24 cellular contexts compared by ENCODE assay signal in genomic region chr12:58886474-58886873, GRCh38. TPM values are rescaled to one million over a fixed set of nuclear protein-coding genes. Genes with fewer than 3 reads are reported as not detected.
DNase-seq lines count a peak whose midpoint lies in the region; ATAC-seq, FAIRE-seq and TF ChIP-seq lines count a peak whose summit lies in the region.
"Had no signal": no experiment of that assay in that cellular context is flagged by ENCODE, and none has a peak within 500 bp of the region (broad histone marks: within the 10 kb centered on the region; RNA-seq: fewer than 3 reads in every experiment).

No MANE protein-coding gene starts in this region.

- H3K4ac ChIP-seq in IMR-90 (ENCODE audit: low read depth, low read length): no peak overlapping the region

- no peak overlapping the region for H3K14ac ChIP-seq in IMR-90 (replicated peaks; ENCODE audit: low read depth, low read length)

- TF ChIP-seq EP300 in A549 (IDR thresholded peaks at IDR 0.05) (no peak), stomach (IDR thresholded peaks at IDR 0.05) (no peak)

- no peak overlapping the region for H3K27ac ChIP-seq in A549
- H3K27ac ChIP-seq in IMR-90 (ENCODE audit: insufficient read depth, low read length): no peak overlapping the region
- peak overlapping the region in 1 of 5 donors; percentile 2 for H3K27ac ChIP-seq in stomach
- no peak overlapping the region for H3K27ac ChIP-seq in testis
- H3K27ac ChIP-seq: BLaER1 treated with 17β-estradiol and CSF1 and Interleukin-3, amounts not matched to agents 10 nM and 100 nM had no signal

- in situ Hi-C loops in IMR-90 (cut with MboI; ENCODE audit: low sequenced_read_pairs) (loop anchor here (10.0 to 25.0 kb wide), 2 partner anchors 342 to 899 kb away; no protein-coding TSS in a partner anchor), G401 (cut with HindIII; ENCODE audit: low sequenced_read_pairs) (no loop called here)

- CTCF ChIA-PET in A549 (lab: Yijun Ruan, JAX): interaction anchor here (2.7 kb wide), 1 partner anchor 9 kb away, joined by 7 read pairs; no protein-coding TSS in a partner anchor
- CTCF ChIA-PET in IMR-90 (lab: Yijun Ruan, JAX): no interaction called here

- TF ChIP-seq RAD21 in A549 (conservative IDR thresholded peaks at IDR 0.05 in 1 of 2, IDR thresholded peaks at IDR 0.05 in 1 of 2) (no peak), IMR-90 (IDR thresholded peaks at IDR 0.05; ENCODE audit: low read length) (no peak)

- H4K8ac ChIP-seq in IMR-90 (ENCODE audit: low read depth in 2 of 2, low read length in 2 of 2): no peak overlapping the region

- ATAC-seq in A549 (no peak), IMR-90 (ENCODE audit: low read depth) (no peak), omental fat pad (ENCODE audit: low FRiP score) (peak; percentile 41)
- ATAC-seq: HCT116 had no signal

- POLR2A ChIA-PET in A549 (lab: Yijun Ruan, JAX) (no interaction called here), IMR-90 (lab: Charles Lee; ENCODE audit: unreplicated experiment) (no interaction called here)

- no peak overlapping the region for H3K9ac ChIP-seq in IMR-90 (ENCODE audit: low read depth, low read length)
- H3K9ac ChIP-seq: BLaER1 treated with 17β-estradiol and CSF1 and Interleukin-3, amounts not matched to agents 10 nM and 100 nM; SK-N-SH had no signal

- no peaks in the 10 kb centered on the region for H3K9me3 ChIP-seq in A549
- H3K9me3 ChIP-seq in IMR-90 (ENCODE audit: control insufficient read depth, insufficient read depth, low read length): no peaks in the 10 kb centered on the region
- H3K9me3 ChIP-seq in stomach: no peaks in the 10 kb centered on the region
- H3K9me3 ChIP-seq in testis: no peaks in the 10 kb centered on the region
- H3K9me3 ChIP-seq: BLaER1 treated with 17β-estradiol and CSF1 and Interleukin-3, amounts not matched to agents 10 nM and 100 nM; SK-N-SH had no signal

- H3K36me3 ChIP-seq in IMR-90 (ENCODE audit: control insufficient read depth, insufficient read depth, low read length) (peaks cover 41% of the 10 kb centered on the region), stomach (peaks cover 31 to 88% (median 85%) of the 10 kb centered on the region in 4 donors), testis (ENCODE audit: low read depth, missing control alignments) (no peaks in the 10 kb centered on the region)
- H3K36me3 ChIP-seq: BLaER1 treated with 17β-estradiol and CSF1 and Interleukin-3, amounts not matched to agents 10 nM and 100 nM had no signal

- H3K79me1 ChIP-seq in IMR-90 (ENCODE audit: low read depth in 1 of 2, low read length in 2 of 2): peaks cover 6 to 15% of the 10 kb centered on the region in 2 experiments; a peak in 1 of 4 replicates

- H4K5ac ChIP-seq in IMR-90 (ENCODE audit: low read depth, low read length): no peak overlapping the region

- no peaks in the 10 kb centered on the region for H3K9me3 Mint-ChIP-seq in endothelial cell (ENCODE audit: unreplicated experiment)
- H3K9me3 Mint-ChIP-seq: CD4-positive, alpha-beta T cell had no signal

- H3K56ac ChIP-seq in IMR-90 (ENCODE audit: extremely low read depth, insufficient read depth, low read length): no peak overlapping the region

- no peak for DNase-seq in A549 (ENCODE audit: low read depth in 1 of 2, low spot score in 1 of 2)
- DNase-seq in IMR-90: no peak
- no peak for DNase-seq in endothelial cell (ENCODE audit: low spot score)
- no peak for DNase-seq in omental fat pad (ENCODE audit: low spot score)
- no peak for DNase-seq in G401 (ENCODE audit: low spot score)
- no peak for DNase-seq in stomach
- DNase-seq in testis: no peak
- DNase-seq in hepatic stellate cell (ENCODE audit: low spot score): no peak
- DNase-seq: AML-193; CD4-positive, alpha-beta T cell; GOT3; NCI-H1105; NCI-H1436 treated with DMSO at 0.1 percent for 48 hours; NCI-H187 treated with DMSO at 0.1 percent for 48 hours; NCI-H2171 treated with DMSO at 0.1 percent for 48 hours; NCI-H345; NCI-H510A treated with DMSO at 0.1 percent for 48 hours; SIG-M5; SK-N-SH had no signal

- no peak overlapping the region for H2AK5ac ChIP-seq in IMR-90 (ENCODE audit: low read depth, low read length)

- peaks cover 7% of the 10 kb centered on the region for H3K4me1 Mint-ChIP-seq in endothelial cell (ENCODE audit: unreplicated experiment)

- no peak for FAIRE-seq in A549 (lab: Jason Lieb, UNC)
- FAIRE-seq: A204.1, D721Med, RCC 7860 had no signal

- TF ChIP-seq POLR2A in A549 (IDR thresholded peaks at IDR 0.05; ENCODE audit: low read length) (no peak), IMR-90 (IDR thresholded peaks at IDR 0.05; ENCODE audit: low read depth, low read length) (no peak), stomach (IDR thresholded peaks at IDR 0.05) (no peak), testis (IDR thresholded peaks at IDR 0.05) (no peak)

- H2AFZ ChIP-seq in IMR-90 (replicated peaks; ENCODE audit: low read length, poor library complexity): no peak overlapping the region

- H3K27me3 ChIP-seq in IMR-90 (ENCODE audit: control insufficient read depth, insufficient read depth, low read length): no peaks in the 10 kb centered on the region
- H3K27me3 ChIP-seq in stomach: no peaks in the 10 kb centered on the region
- no peaks in the 10 kb centered on the region for H3K27me3 ChIP-seq in testis
- H3K27me3 ChIP-seq: BLaER1 treated with 17β-estradiol and CSF1 and Interleukin-3, amounts not matched to agents 10 nM and 100 nM had no signal

- H2AK9ac ChIP-seq in IMR-90 (replicated peaks; ENCODE audit: low read depth, low read length, poor library complexity): no peak overlapping the region

- H3K4me2 ChIP-seq in A549: no peak overlapping the region
- no peak overlapping the region for H3K4me2 ChIP-seq in IMR-90 (ENCODE audit: low read depth, low read length)
- H3K4me2 ChIP-seq: SK-N-SH had no signal

- H3K36me3 Mint-ChIP-seq in endothelial cell (ENCODE audit: low read depth, unreplicated experiment): peaks cover 62% of the 10 kb centered on the region

- WGBS in A549 (ENCODE audit: missing lambda C conversion rate): 95% methylated on average over 3 of the region's 3 CpGs
- WGBS in IMR-90 (ENCODE audit: extremely low coverage in 2 of 2, insufficient read length in 1 of 2), 2 experiments: no CpG with 5 or more reads among the region's 3 CpGs
- WGBS in stomach, 5 donors: 86 to 97% (median 95%) methylated on average over 3 of the region's 3 CpGs
- 91 to 99% methylated on average over 3 of the region's 3 CpGs for WGBS in testis, 2 donors

- intact Hi-C loops in IMR-90 (cut with micrococcal nuclease): loop anchor here (10.0 kb wide), 1 partner anchor 472 kb away; no protein-coding TSS in a partner anchor
- intact Hi-C loops in stomach (cut with DNase I; ENCODE audit: low total_unique reads): no loop called here
- intact Hi-C loops in testis (cut with DNase I; ENCODE audit: low total_unique reads): no loop called here

- no peaks in the 10 kb centered on the region for H3K9me1 ChIP-seq in IMR-90 (ENCODE audit: insufficient read depth, low read length)

- H3K4me1 ChIP-seq in A549: no peaks in the 10 kb centered on the region
- H3K4me1 ChIP-seq in IMR-90 (ENCODE audit: control insufficient read depth, insufficient read depth, low read length): peaks cover 2% of the 10 kb centered on the region; the same call in 1 of the 2 replicates
- H3K4me1 ChIP-seq in stomach: peaks cover 0 to 64% (median 25%) of the 10 kb centered on the region in 4 donors
- H3K4me1 ChIP-seq in testis: no peaks in the 10 kb centered on the region

- H3K23ac ChIP-seq in IMR-90 (ENCODE audit: low read depth, low read length): no peak overlapping the region

- no peak overlapping the region for H3K27ac Mint-ChIP-seq in endothelial cell (ENCODE audit: unreplicated experiment)
- H3K27ac Mint-ChIP-seq: CD4-positive, alpha-beta T cell had no signal

- no peaks in the 10 kb centered on the region for H3K27me3 Mint-ChIP-seq in endothelial cell (ENCODE audit: unreplicated experiment)
- H3K27me3 Mint-ChIP-seq: CD4-positive, alpha-beta T cell had no signal

- peak overlapping the region; percentile 6 for H3K4me3 Mint-ChIP-seq in endothelial cell (ENCODE audit: unreplicated experiment)
- H3K4me3 Mint-ChIP-seq: CD4-positive, alpha-beta T cell had no signal

- no peak overlapping the region for H2BK120ac ChIP-seq in IMR-90 (ENCODE audit: low read depth, low read length)

- no peak overlapping the region for H2BK15ac ChIP-seq in IMR-90 (ENCODE audit: low read depth, low read length)

- no peak overlapping the region for H2BK5ac ChIP-seq in IMR-90 (ENCODE audit: low read depth, low read length, poor library complexity, severe bottlenecking)

- no peak overlapping the region for H3K18ac ChIP-seq in IMR-90 (ENCODE audit: low read depth, low read length)

- dilution Hi-C loops in IMR-90 (cut with HindIII; ENCODE audit: low sequenced_read_pairs, unreplicated experiment): no loop called here

- H4K91ac ChIP-seq in IMR-90 (ENCODE audit: insufficient read depth, low read depth, low read length): no peak overlapping the region

- H3K4me3 ChIP-seq in A549 (no peak overlapping the region), IMR-90 (ENCODE audit: insufficient read depth, low read depth, low read length) (no peak overlapping the region), stomach (no peak overlapping the region), testis (no peak overlapping the region)
- H3K4me3 ChIP-seq: BLaER1 treated with 17β-estradiol and CSF1 and Interleukin-3, amounts not matched to agents 10 nM and 100 nM had no signal

- BruUV-seq in IMR-90 (replicated peaks; lab: Mats Ljungman, UMichigan): no TSS peak

- TF ChIP-seq CTCF in A549 (IDR thresholded peaks at IDR 0.05) (no peak), IMR-90 (conservative IDR thresholded peaks at IDR 0.05; ENCODE audit: low read depth, low read length) (no peak), endothelial cell (IDR thresholded peaks at IDR 0.05; ENCODE audit: unreplicated experiment) (no peak), omental fat pad (IDR thresholded peaks at IDR 0.05) (no peak), stomach (IDR thresholded peaks at IDR 0.05) (no peak), testis (IDR thresholded peaks at IDR 0.05) (no peak)

- H2BK20ac ChIP-seq in IMR-90 (ENCODE audit: low read depth, low read length): no peak overlapping the region

- H4K20me1 ChIP-seq in IMR-90 (ENCODE audit: insufficient read depth, low read length): peaks cover 4% of the 10 kb centered on the region; the same call in 1 of the 2 replicates
- H4K20me1 ChIP-seq: BLaER1 treated with 17β-estradiol and CSF1 and Interleukin-3, amounts not matched to agents 10 nM and 100 nM had no signal

RNA-seq across cellular contexts. Expression of gene LRIG3, which starts 33.8 kb away (rescaled TPM):
- polyA plus RNA-seq in A549 (2011; rRNA removed): 15.4 and 16.4 TPM in 2 replicates
- 5.4 and 6.2 TPM in 2 replicates for polyA plus RNA-seq in A549 (2012; cell fraction: cytosol; rRNA removed)
- polyA plus RNA-seq in A549 (2012; cell fraction: nucleus; rRNA removed): 12.0 and 14.9 TPM in 2 replicates
- 3.7 to 4.8 TPM (median 4.0 TPM) in 3 replicates for polyA plus RNA-seq in A549 (2017; fragmentation: RNase III; extraction: RNeasy Plus Mini Kit Qiagen cat#74134 plus additional on column Dnase treatment)
- polyA minus RNA-seq in A549 (2011; rRNA and poly(A)+ RNA removed): 26.6 and 30.6 TPM in 2 replicates
- 63.9 and 71.2 TPM in 2 replicates for total RNA-seq in IMR-90 (2012; rRNA removed)
- polyA plus RNA-seq in IMR-90 (2012; rRNA removed): 23.6 and 26.4 TPM in 2 replicates
- 17.8 and 17.9 TPM in 2 replicates for polyA plus RNA-seq in IMR-90 (2012; cell fraction: cytosol; rRNA removed)
- polyA plus RNA-seq in IMR-90 (2012; cell fraction: nucleus; rRNA removed; ENCODE audit: low replicate concordance): 42.5 and 141 TPM in 2 replicates
- total RNA-seq in endothelial cell (ENCODE audit: unreplicated experiment): 103 TPM
- total RNA-seq in omental fat pad: 10 to 100 TPM; 22.6 to 69.8 (median 31.4) TPM
- total RNA-seq in G401 (2014; rRNA removed; shearing (Covaris generic)): 0.58 and 0.74 TPM in 2 replicates
- 100 to 1,000 TPM in 3 of 5 donors, 10 to 100 TPM in 2; 41.4 to 330 (median 178) TPM for total RNA-seq in stomach
- 10 to 100 TPM in 1 of 3 donors, 1 to 10 TPM in 2; 4.8 to 12.4 (median 7.2) TPM for polyA plus RNA-seq in stomach
- 10 to 100 TPM; 18.0 to 68.1 TPM for total RNA-seq in testis
- polyA plus RNA-seq in testis (ENCODE audit: insufficient read depth, low read depth, low replicate concordance): 7.1 TPM
- total RNA-seq: CD4-positive, alpha-beta T cell had no signal

Comparison
In these comparisons a context has a peak if more than half of its experiments do, and no peak if none do; other contexts are left out.
1. RNA of gene LRIG3, which starts 33.8 kb away (total RNA-seq): 41.4 to 330 TPM in stomach, 103 TPM in endothelial cell (single experiment), 63.9 to 71.2 TPM in IMR-90, 18.0 to 68.1 TPM in testis and 22.6 to 69.8 TPM in omental fat pad; 0.58 to 0.74 TPM in G401; every median in the first group is over 10 times any median in the second.